ENCODE assay signal across 8 cellular contexts in genomic region chr3:169662215-169663070, GRCh38. TPM values are rescaled to one million over a fixed set of nuclear protein-coding genes. Genes with fewer than 3 reads are reported as not detected.
A peak's percentile ranks its signal among the peaks of the same experiment; 100 is the strongest.
DNase-seq lines count a peak whose midpoint lies in the region; ATAC-seq and TF ChIP-seq lines count a peak whose summit lies in the region.

No MANE protein-coding gene starts in this region.

- H3K27me3 Mint-ChIP-seq in natural killer cell (ENCODE audit: low read depth in 2 of 2), result peaks cover 80 to 88% of the 10 kb centered on the region in 2 donors

- POLR2A ChIA-PET in AG04450 (lab: Yijun Ruan, JAX), result no interaction called here

- no peak for DNase-seq in AG04450 (ENCODE audit: low read depth, low spot score)
- DNase-seq in NCI-H2081 treated with DMSO at 0.1 percent for 48 hours (lab: John Stamatoyannopoulos, UW), result peak; percentile 81
- DNase-seq in activated CD8-positive, alpha-beta memory T cell treated with anti-CD3 and anti-CD28 coated beads for 24 hours, result peak; percentile 72
- peak; percentile 85 for DNase-seq in fibroblast of pulmonary artery (ENCODE audit: low read depth)
- DNase-seq in natural killer cell, result peak; percentile 29

- H3K9me3 Mint-ChIP-seq in natural killer cell, result no peaks in the 10 kb centered on the region

- peak overlapping the region; percentile 95 for H3K4me3 Mint-ChIP-seq in natural killer cell

- peak overlapping the region; percentile 69 for H3K4me3 ChIP-seq in AG04450 (ENCODE audit: low read depth, low read length)
- peak overlapping the region; percentile 78 for H3K4me3 ChIP-seq in fibroblast of pulmonary artery (replicated peaks; ENCODE audit: low read depth, low read length)

- H3K27ac ChIP-seq in AG04450 (ENCODE audit: low read depth, low read length), result no peak overlapping the region

- intact Hi-C loops in natural killer cell (cut with micrococcal nuclease), result no loop called here

- peaks cover 26 to 49% of the 10 kb centered on the region in 2 donors for H3K4me1 Mint-ChIP-seq in natural killer cell

- peaks cover 5% of the 10 kb centered on the region; the same call in 1 of the 2 replicates for H3K9me3 ChIP-seq in AG04450 (ENCODE audit: control insufficient read depth, insufficient read depth, low read length)

- peaks cover 6% of the 10 kb centered on the region for H3K36me3 Mint-ChIP-seq in natural killer cell

- no peak overlapping the region for H3K27ac Mint-ChIP-seq in natural killer cell

- peak; percentile 44 for TF ChIP-seq CTCF in AG04450 (IDR thresholded peaks at IDR 0.05; ENCODE audit: low read depth, low read length)
- peak; percentile 28 for TF ChIP-seq CTCF in fibroblast of pulmonary artery (IDR thresholded peaks at IDR 0.05; ENCODE audit: low read length, missing control alignments)
- TF ChIP-seq CTCF in natural killer cell (IDR thresholded peaks at IDR 0.05), result no peak

- CTCF ChIA-PET in AG04450 (lab: Charles Lee), result interaction anchor here (0.5 to 4.8 kb wide), 19 partner anchors 12 to 1775 kb away, joined by 3 to 39 read pairs (median 3); no protein-coding TSS in a partner anchor

- ATAC-seq in GM18502 (IDR thresholded peaks at IDR 0.05; ENCODE audit: poor library complexity, unreplicated experiment), result peak; percentile 57
- peak; percentile 38 for ATAC-seq in HG03039 (IDR thresholded peaks at IDR 0.05; ENCODE audit: unreplicated experiment)
- ATAC-seq in natural killer cell, result peak; percentile 64 to 70 (median 65)
- no peak for ATAC-seq in HG02970 (IDR thresholded peaks at IDR 0.05; ENCODE audit: low FRiP score, unreplicated experiment)

- peaks cover 58% of the 10 kb centered on the region for H3K27me3 ChIP-seq in AG04450 (ENCODE audit: control insufficient read depth, insufficient read depth, low read length)

RNA-seq across cellular contexts. Expression of gene MECOM, which starts 1.1 kb away (rescaled TPM):
- 14.3 and 18.4 TPM in 2 replicates for polyA plus RNA-seq in AG04450 (2011; rRNA removed)
- 52.4 and 57.2 TPM in 2 replicates for polyA minus RNA-seq in AG04450 (2011; rRNA and poly(A)+ RNA removed)
- under 1 TPM in 1 of 3 donors, not detected in 2; 0.14 TPM for total RNA-seq in natural killer cell
